8 cellular contexts compared by ENCODE assay signal in the genomic region with DNA sequence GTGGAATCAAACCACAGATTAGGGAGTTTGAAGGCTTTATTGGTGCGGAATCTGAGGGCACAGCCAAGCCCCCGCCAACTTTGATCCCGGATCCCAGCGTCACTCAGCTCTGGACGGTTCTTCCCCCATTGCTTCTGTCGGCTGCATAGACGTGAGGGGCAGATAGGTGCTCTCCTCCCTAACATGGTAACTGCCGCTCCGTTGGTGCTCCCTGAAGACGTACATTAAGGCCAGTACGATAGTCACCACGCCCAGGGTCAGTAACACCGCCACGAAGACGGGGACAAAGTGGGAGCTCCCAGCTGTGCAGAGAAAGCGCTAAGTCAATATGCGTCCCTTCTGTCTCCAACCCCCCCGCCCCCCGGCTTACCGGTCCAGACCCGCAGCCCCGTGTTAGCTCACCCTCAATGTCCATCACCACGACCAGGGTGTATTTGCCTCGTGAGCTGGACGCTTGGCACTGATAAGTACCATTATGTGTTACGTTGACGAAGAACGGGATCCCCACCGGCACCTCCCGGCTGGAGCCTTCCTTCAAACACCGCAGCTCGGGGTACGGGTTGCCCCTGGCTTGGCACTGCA. TPM values are rescaled to one million over a fixed set of nuclear protein-coding genes. Genes with fewer than 3 reads are reported as not detected.
DNase-seq lines count a peak whose midpoint lies in the region; ATAC-seq and TF ChIP-seq lines count a peak whose summit lies in the region.

No MANE protein-coding gene starts in this region.

- H3K4me3 Mint-ChIP-seq in activated CD4-positive, alpha-beta T cell treated with anti-CD3 and anti-CD28 coated beads, Interleukin-2, amount 10 ng/mL, durations not matched to agents 7 days and 5 days, result peak overlapping the region; percentile 92
- peak overlapping the region; percentile 92 for H3K4me3 Mint-ChIP-seq in T-helper 17 cell

- intact Hi-C loops in posterior cingulate gyrus (cut with DNase I), result loop anchor here (5.0 to 10.0 kb wide), 2 partner anchors 48 to 69 kb away; partner anchors contain the start of gene TYK2

- peak overlapping the region; percentile 94 for H3K27ac Mint-ChIP-seq in activated CD4-positive, alpha-beta T cell treated with anti-CD3 and anti-CD28 coated beads, Interleukin-2, amount 10 ng/mL, durations not matched to agents 7 days and 5 days
- H3K27ac Mint-ChIP-seq in T-helper 17 cell, result peak overlapping the region; percentile 81

- POLR2A ChIA-PET in activated CD4-positive, alpha-beta T cell treated with anti-CD3 and anti-CD28 coated beads, Interleukin-2, amount 10 ng/mL, durations not matched to agents 7 days and 5 days (lab: Charles Lee), result no interaction called here

- DNase-seq in activated CD4-positive, alpha-beta T cell treated with anti-CD3 and anti-CD28 coated beads, Interleukin-2, amount 10 ng/mL, durations not matched to agents 7 days and 5 days, result no peak
- no peak for DNase-seq in activated CD4-positive, alpha-beta T cell treated with anti-CD3 and anti-CD28 coated beads, Interleukin-2, amount 50 U/mL, for 4 hours
- DNase-seq in T-helper 17 cell (no peak), cardiac muscle cell (ENCODE audit: low read depth in 1 of 2, low spot score in 1 of 2) (peak in 1 of 2 donors; percentile 21), posterior cingulate gyrus (no peak)

- H3K4me1 ChIP-seq in cardiac muscle cell (ENCODE audit: low read depth) (peaks cover 4% of the 10 kb centered on the region), skeletal muscle tissue (ENCODE audit: control insufficient read depth in 3 of 3, insufficient read depth in 3 of 3, low read length in 3 of 3) (peaks cover 21 to 34% (median 24%) of the 10 kb centered on the region in 3 donors)

- H3K36me3 ChIP-seq in cardiac muscle cell (peaks cover 9% of the 10 kb centered on the region), skeletal muscle tissue (ENCODE audit: control insufficient read depth in 3 of 3, insufficient read depth in 3 of 3, low read length in 3 of 3) (peaks cover 10 to 15% (median 13%) of the 10 kb centered on the region in 3 donors)

- H3K36me3 Mint-ChIP-seq in activated CD4-positive, alpha-beta T cell treated with anti-CD3 and anti-CD28 coated beads, Interleukin-2, amount 10 ng/mL, durations not matched to agents 7 days and 5 days (ENCODE audit: low read depth), result peaks cover 42% of the 10 kb centered on the region
- no peaks in the 10 kb centered on the region for H3K36me3 Mint-ChIP-seq in T-helper 17 cell (ENCODE audit: low read depth)

- H3K9me3 ChIP-seq in T-helper 17 cell (ENCODE audit: control insufficient read depth, low read length, poor library complexity, severe bottlenecking) (no peaks in the 10 kb centered on the region), cardiac muscle cell (ENCODE audit: low read depth) (no peaks in the 10 kb centered on the region), skeletal muscle tissue (ENCODE audit: control insufficient read depth in 3 of 3, low read length in 3 of 3) (no peaks in the 10 kb centered on the region)

- CTCF ChIA-PET in activated CD4-positive, alpha-beta T cell treated with anti-CD3 and anti-CD28 coated beads, Interleukin-2, amount 10 ng/mL, durations not matched to agents 7 days and 5 days (lab: Charles Lee), result interaction anchor here (0.8 to 2.1 kb wide), 9 partner anchors 8 to 75 kb away, joined by 3 to 8 read pairs (median 3); no protein-coding TSS in a partner anchor

- H3K27me3 ChIP-seq in cardiac muscle cell (no peaks in the 10 kb centered on the region), skeletal muscle tissue (ENCODE audit: control insufficient read depth in 3 of 3, insufficient read depth in 3 of 3, low read length in 3 of 3) (no peaks in the 10 kb centered on the region)

- peak; percentile 1 for ATAC-seq in T-helper 17 cell
- no peak for ATAC-seq in HG02763 (IDR thresholded peaks at IDR 0.05; ENCODE audit: unreplicated experiment)
- ATAC-seq in HG02759 (IDR thresholded peaks at IDR 0.05; ENCODE audit: unreplicated experiment), result no peak

- H3K9me3 Mint-ChIP-seq in activated CD4-positive, alpha-beta T cell treated with anti-CD3 and anti-CD28 coated beads, Interleukin-2, amount 10 ng/mL, durations not matched to agents 7 days and 5 days, result no peaks in the 10 kb centered on the region

- no peak overlapping the region for H3K27ac ChIP-seq in cardiac muscle cell
- H3K27ac ChIP-seq in skeletal muscle tissue (ENCODE audit: low read depth, low read length), result peak overlapping the region; percentile 93

- no peaks in the 10 kb centered on the region for H3K27me3 Mint-ChIP-seq in activated CD4-positive, alpha-beta T cell treated with anti-CD3 and anti-CD28 coated beads, Interleukin-2, amount 10 ng/mL, durations not matched to agents 7 days and 5 days
- no peaks in the 10 kb centered on the region for H3K27me3 Mint-ChIP-seq in T-helper 17 cell

- H3K4me1 Mint-ChIP-seq in activated CD4-positive, alpha-beta T cell treated with anti-CD3 and anti-CD28 coated beads, Interleukin-2, amount 10 ng/mL, durations not matched to agents 7 days and 5 days, result peaks cover 45% of the 10 kb centered on the region
- H3K4me1 Mint-ChIP-seq in T-helper 17 cell, result peaks cover 25% of the 10 kb centered on the region

- H3K4me3 ChIP-seq in cardiac muscle cell, result peak overlapping the region; percentile 50
- peak overlapping the region; percentile 70 to 96 (median 92) for H3K4me3 ChIP-seq in skeletal muscle tissue (ENCODE audit: low read length in 3 of 3)

- peak overlapping the region; percentile 63 to 87 (median 68) for H3K9ac ChIP-seq in skeletal muscle tissue (ENCODE audit: low read depth in 1 of 3, low read length in 3 of 3)

- TF ChIP-seq CTCF in cardiac muscle cell (IDR thresholded peaks at IDR 0.05; ENCODE audit: low read depth, low read length), result no peak

RNA-seq across cellular contexts. Expression of gene RAVER1, which starts 0.5 kb away (rescaled TPM):
- total RNA-seq in activated CD4-positive, alpha-beta T cell treated with anti-CD3 and anti-CD28 coated beads, Interleukin-2, amount 10 ng/mL, durations not matched to agents 7 days and 5 days, result 10 to 100 TPM; 69.3 to 75.6 TPM
- total RNA-seq in T-helper 17 cell, result 10 to 100 TPM; 40.2 to 49.8 TPM
- 46.9 and 56.2 TPM in 2 replicates for total RNA-seq in cardiac muscle cell
- polyA plus RNA-seq in cardiac muscle cell, result 68.2 and 71.2 TPM in 2 replicates
- 3.7 TPM for total RNA-seq in skeletal muscle tissue

RNA-seq across cellular contexts. Expression of gene ICAM3, which starts 5.6 kb away (rescaled TPM):
- total RNA-seq in activated CD4-positive, alpha-beta T cell treated with anti-CD3 and anti-CD28 coated beads, Interleukin-2, amount 10 ng/mL, durations not matched to agents 7 days and 5 days, result 100 to 1,000 TPM; 230 to 233 TPM
- 100 to 1,000 TPM; 227 to 251 TPM for total RNA-seq in T-helper 17 cell
- 2.9 and 9.0 TPM in 2 replicates for total RNA-seq in cardiac muscle cell
- polyA plus RNA-seq in cardiac muscle cell, result 8.6 and 12.7 TPM in 2 replicates
- total RNA-seq in skeletal muscle tissue, result 8.4 TPM

RNA-seq across cellular contexts. Expression of gene FDX2, which starts 18.0 kb away (rescaled TPM):
- 1 to 10 TPM; 5.5 to 9.0 TPM for total RNA-seq in activated CD4-positive, alpha-beta T cell treated with anti-CD3 and anti-CD28 coated beads, Interleukin-2, amount 10 ng/mL, durations not matched to agents 7 days and 5 days
- total RNA-seq in T-helper 17 cell, result 1 to 10 TPM; 3.3 to 5.9 TPM
- total RNA-seq in cardiac muscle cell, result 28.9 and 42.9 TPM in 2 replicates
- 40.9 and 70.9 TPM in 2 replicates for polyA plus RNA-seq in cardiac muscle cell
- total RNA-seq in skeletal muscle tissue, result 5.7 TPM

RNA-seq across cellular contexts. Expression of gene ZGLP1, which starts 24.2 kb away (rescaled TPM):
- 1 to 10 TPM; 1.6 to 3.4 TPM for total RNA-seq in activated CD4-positive, alpha-beta T cell treated with anti-CD3 and anti-CD28 coated beads, Interleukin-2, amount 10 ng/mL, durations not matched to agents 7 days and 5 days
- 1 to 10 TPM; 1.1 to 2.4 TPM for total RNA-seq in T-helper 17 cell
- 4.1 and 9.3 TPM in 2 replicates for total RNA-seq in cardiac muscle cell
- 6.2 and 12.2 TPM in 2 replicates for polyA plus RNA-seq in cardiac muscle cell
- total RNA-seq in skeletal muscle tissue, result 1.0 TPM

RNA-seq across cellular contexts. Expression of gene ICAM5, which starts 44.1 kb away (rescaled TPM):
- total RNA-seq in activated CD4-positive, alpha-beta T cell treated with anti-CD3 and anti-CD28 coated beads, Interleukin-2, amount 10 ng/mL, durations not matched to agents 7 days and 5 days, result under 1 TPM; 0.12 to 0.17 TPM
- total RNA-seq in T-helper 17 cell (under 1 TPM; 0.10 to 0.25 TPM), cardiac muscle cell (22.9 and 53.0 TPM in 2 replicates), skeletal muscle tissue (not detected)
- 21.0 and 31.9 TPM in 2 replicates for polyA plus RNA-seq in cardiac muscle cell

Comparison
In these comparisons a context has a peak if more than half of its experiments do, and no peak if none do; other contexts are left out.
1. RNA of gene ICAM3, which starts 5.6 kb away (total RNA-seq): 227 to 251 TPM in T-helper 17 cell and 230 to 233 TPM in activated CD4-positive, alpha-beta T cell treated with anti-CD3 and anti-CD28 coated beads, Interleukin-2, amount 10 ng/mL, durations not matched to agents 7 days and 5 days; 8.4 TPM in skeletal muscle tissue (single experiment) and 2.9 to 9.0 TPM in cardiac muscle cell; every median in the first group is over 10 times any median in the second.